Comparison of ENCODE assay signal across 13 cellular contexts in genomic region chr15:48565560-48566482, GRCh38.
DNase-seq lines count a peak whose midpoint lies in the region; ATAC-seq and TF ChIP-seq lines count a peak whose summit lies in the region.
"Had no signal": no experiment of that assay in that cellular context is flagged by ENCODE, and none has a peak within 500 bp of the region (broad histone marks: within the 10 kb centered on the region; RNA-seq: fewer than 3 reads in every experiment).

No MANE protein-coding gene starts in this region.

- peak overlapping the region; percentile 83 for H3K4me2 ChIP-seq in GM23248 (ENCODE audit: unreplicated experiment)

- H3K27me3 Mint-ChIP-seq in osteocyte (ENCODE audit: unreplicated experiment), result no peaks in the 10 kb centered on the region

- no peak overlapping the region for H2AFZ ChIP-seq in GM23248

- peak overlapping the region; percentile 69 for H3K9ac ChIP-seq in GM23248

- H3K4me3 ChIP-seq in GM23248 (peak overlapping the region; percentile 50), SJSA1 (no peak overlapping the region), fibroblast of pulmonary artery (replicated peaks; ENCODE audit: low read depth, low read length) (no peak overlapping the region)
- H3K4me3 ChIP-seq: K562 had no signal

- H3K36me3 ChIP-seq in GM23248 (ENCODE audit: low read depth) (peaks cover 36% of the 10 kb centered on the region; the same call in 1 of the 2 replicates), SJSA1 (0 out of 2 replicates have a peak, but pooled peaks cover 7% of the 10 kb centered on the region)

- H4K20me1 ChIP-seq in GM23248 (ENCODE audit: insufficient read depth), result no peaks in the 10 kb centered on the region

- H3K9me2 ChIP-seq in GM23248 (ENCODE audit: insufficient read depth), result no peaks in the 10 kb centered on the region; the same call in 1 of the 2 replicates

- H3K36me3 Mint-ChIP-seq in osteocyte (ENCODE audit: unreplicated experiment), result peaks cover 35% of the 10 kb centered on the region
- H3K36me3 Mint-ChIP-seq: WTC11 had no signal

- H3K4me3 Mint-ChIP-seq in osteocyte (ENCODE audit: unreplicated experiment), result peak overlapping the region; percentile 39
- H3K4me3 Mint-ChIP-seq: WTC11 had no signal

- peaks cover 89% of the 10 kb centered on the region for H3K4me1 Mint-ChIP-seq in osteocyte (ENCODE audit: unreplicated experiment)

- H3K9me3 ChIP-seq in GM23248 (ENCODE audit: low read depth), result no peaks in the 10 kb centered on the region
- no peaks in the 10 kb centered on the region for H3K9me3 ChIP-seq in SJSA1 (replicated peaks)

- in situ Hi-C loops in GM23248 (cut with MboI), result no loop called here

- no peak for ATAC-seq in GM18502 (IDR thresholded peaks at IDR 0.05; ENCODE audit: poor library complexity, unreplicated experiment)
- no peak for ATAC-seq in GM18867 (IDR thresholded peaks at IDR 0.05; ENCODE audit: unreplicated experiment)
- ATAC-seq: K562 had no signal

- H3K27me3 ChIP-seq in GM23248 (replicated peaks; ENCODE audit: insufficient read depth) (no peaks in the 10 kb centered on the region), SJSA1 (replicated peaks) (no peaks in the 10 kb centered on the region)

- peak overlapping the region; percentile 93 for H3K27ac ChIP-seq in GM23248
- peak overlapping the region; percentile 91 for H3K27ac ChIP-seq in SJSA1

- H3F3A ChIP-seq in GM23248 (ENCODE audit: insufficient read depth), result peaks cover 95% of the 10 kb centered on the region

- TF ChIP-seq CTCF in fibroblast of pulmonary artery (IDR thresholded peaks at IDR 0.05; ENCODE audit: low read length, missing control alignments) (peak; percentile 12), osteocyte (IDR thresholded peaks at IDR 0.05) (peak; percentile 22)

- H3K79me2 ChIP-seq in GM23248 (ENCODE audit: insufficient read depth), result peaks cover 96% of the 10 kb centered on the region

- peak overlapping the region; percentile 94 for H3K27ac Mint-ChIP-seq in osteocyte (ENCODE audit: unreplicated experiment)
- H3K27ac Mint-ChIP-seq: activated T-helper 2 cell treated with anti-CD3 and anti-CD28 coated beads, Interferon-gamma antibody, Interleukin-2, Interleukin-4, amounts not matched to agents 10 μg/mL and 5 μg/mL and 100 μg/mL, durations not matched to agents 14 hours and 24 hours and 36 hours; WTC11 had no signal

- H3K4me1 ChIP-seq in GM23248 (ENCODE audit: insufficient read depth) (peaks cover 84% of the 10 kb centered on the region), SJSA1 (replicated peaks) (peaks cover 49% of the 10 kb centered on the region)

- peak; percentile 92 for DNase-seq in GM23248
- peak; percentile 62 to 80 for DNase-seq in SJSA1 (ENCODE audit: low read depth in 1 of 2, low spot score in 2 of 2)
- DNase-seq in fibroblast of pulmonary artery (ENCODE audit: low read depth), result peak; percentile 96
- no peak for DNase-seq in osteocyte (ENCODE audit: extremely low spot score, unreplicated experiment)
- DNase-seq in OCI-M2 (lab: John Stamatoyannopoulos, UW; ENCODE audit: unreplicated experiment), result no peak
- no peak for DNase-seq in Kasumi-1 (lab: John Stamatoyannopoulos, UW)
- DNase-seq: NCI-H774; stimulated activated naive CD4-positive, alpha-beta T cell treated with Interleukin-2 at 50 U/mL for 16 hours had no signal

- peaks cover 22% of the 10 kb centered on the region for H3K9me3 Mint-ChIP-seq in osteocyte (ENCODE audit: unreplicated experiment)
- H3K9me3 Mint-ChIP-seq: activated T-helper 2 cell treated with anti-CD3 and anti-CD28 coated beads, Interferon-gamma antibody, Interleukin-2, Interleukin-4, amounts not matched to agents 10 μg/mL and 5 μg/mL and 100 μg/mL, durations not matched to agents 14 hours and 24 hours and 36 hours had no signal

- WGBS in GM23248 (ENCODE audit: low coverage in 1 of 2, low lambda C conversion rate in 2 of 2, missing lambda C conversion rate in 2 of 2), 2 experiments, result 2 to 3% methylated on average over 1 of the region's 1 CpG

Comparison
In these comparisons a context has a peak if more than half of its experiments do, and no peak if none do; other contexts are left out.
1. DNase-seq: peak in GM23248 (single experiment), SJSA1 (2 of 2) and fibroblast of pulmonary artery (single experiment); none in osteocyte (single experiment), OCI-M2 (single experiment) and Kasumi-1 (0 of 2).